8 cellular contexts compared by ENCODE assay signal in the genomic region with DNA sequence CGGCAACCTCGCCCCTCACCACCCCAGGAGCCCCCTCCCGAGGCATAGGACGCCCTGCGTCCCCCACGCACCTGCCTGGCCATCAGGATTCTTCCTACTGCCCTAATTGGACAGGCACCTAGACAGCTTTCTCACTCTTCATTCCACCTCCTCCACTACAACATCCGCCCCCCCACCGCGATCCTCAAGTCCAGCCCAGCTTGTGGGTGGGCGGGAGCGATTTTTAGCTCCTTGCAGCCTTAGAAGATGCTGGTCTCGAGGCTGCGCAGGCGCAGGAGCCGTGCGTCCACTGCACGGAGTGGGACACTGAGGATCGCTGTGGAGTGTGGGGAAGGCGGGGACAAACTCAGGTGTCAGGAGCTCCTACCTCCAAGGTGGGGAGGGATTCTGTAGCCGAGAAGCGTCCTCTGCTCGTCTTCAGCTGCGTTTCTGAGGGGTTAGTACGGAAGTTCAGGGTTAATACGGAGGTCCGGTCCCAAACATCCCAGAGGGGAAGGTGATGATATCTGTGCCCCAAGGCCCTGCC. TPM values are rescaled to one million over a fixed set of nuclear protein-coding genes. Genes with fewer than 3 reads are reported as not detected.
DNase-seq lines count a peak whose midpoint lies in the region; ATAC-seq, FAIRE-seq and TF ChIP-seq lines count a peak whose summit lies in the region.

RTBDN (minus strand) TSS at position 162 of the 526 bp plus-strand sequence. CDS start 4,600 bp downstream, outside the sequence.

- H3K27me3 Mint-ChIP-seq in activated CD4-positive, alpha-beta T cell treated with anti-CD3 and anti-CD28 coated beads for 36 hours: peaks cover 70% of the 10 kb centered on the region
- peaks cover 78 to 95% of the 10 kb centered on the region in 2 donors for H3K27me3 Mint-ChIP-seq in stimulated activated naive B cell treated with anti-CD40 and anti-IgM and Interleukin-4, amounts not matched to agents 10 μg/mL and 1 μg/mL and 100 μg/mL, for 72 hours

- peak; percentile 30 for DNase-seq in activated CD4-positive, alpha-beta T cell treated with anti-CD3 and anti-CD28 coated beads for 36 hours
- no peak for DNase-seq in activated CD4-positive, alpha-beta T cell treated with anti-CD3 and anti-CD28 coated beads for 4 hours
- no peak for DNase-seq in SJCRH30
- no peak for DNase-seq in fibroblast of the aortic adventitia (ENCODE audit: low read depth)
- DNase-seq in stimulated activated naive B cell treated with anti-CD40 and anti-IgM and Interleukin-4, amounts not matched to agents 10 μg/mL and 1 μg/mL and 100 μg/mL, for 72 hours: no peak
- DNase-seq in GM12892 (ENCODE audit: insufficient read length): no peak
- DNase-seq in NCI-H345 (lab: John Stamatoyannopoulos, UW): no peak
- DNase-seq in globus pallidus (ENCODE audit: low spot score): no peak

- no peaks in the 10 kb centered on the region for H3K36me3 ChIP-seq in SJCRH30

- no peak within 1 kb of the TSS for H3K4me3 Mint-ChIP-seq in activated CD4-positive, alpha-beta T cell treated with anti-CD3 and anti-CD28 coated beads for 36 hours
- H3K4me3 Mint-ChIP-seq in stimulated activated naive B cell treated with anti-CD40 and anti-IgM and Interleukin-4, amounts not matched to agents 10 μg/mL and 1 μg/mL and 100 μg/mL, for 72 hours: peak within 1 kb of the TSS; percentile 67 to 73

- H3K36me3 Mint-ChIP-seq in activated CD4-positive, alpha-beta T cell treated with anti-CD3 and anti-CD28 coated beads for 36 hours (ENCODE audit: low read depth): no peaks in the 10 kb centered on the region
- H3K36me3 Mint-ChIP-seq in stimulated activated naive B cell treated with anti-CD40 and anti-IgM and Interleukin-4, amounts not matched to agents 10 μg/mL and 1 μg/mL and 100 μg/mL, for 72 hours: peaks cover 0 to 3% of the 10 kb centered on the region in 2 donors

- CTCF ChIA-PET in activated CD4-positive, alpha-beta T cell treated with anti-CD3 and anti-CD28 coated beads for 36 hours (lab: Charles Lee): interaction anchor here (0.6 to 1.6 kb wide), 6 partner anchors 13 to 551 kb away, joined by 3 to 4 read pairs (median 4); partner anchors contain the start of gene SYCE2

- no peak within 1 kb of the TSS for H3K27ac Mint-ChIP-seq in activated CD4-positive, alpha-beta T cell treated with anti-CD3 and anti-CD28 coated beads for 36 hours
- peak within 1 kb of the TSS; percentile 87 for H3K27ac Mint-ChIP-seq in stimulated activated naive B cell treated with anti-CD40 and anti-IgM and Interleukin-4, amounts not matched to agents 10 μg/mL and 1 μg/mL and 100 μg/mL, for 72 hours

- H3K4me1 Mint-ChIP-seq in activated CD4-positive, alpha-beta T cell treated with anti-CD3 and anti-CD28 coated beads for 36 hours: peaks cover 29% of the 10 kb centered on the region
- H3K4me1 Mint-ChIP-seq in stimulated activated naive B cell treated with anti-CD40 and anti-IgM and Interleukin-4, amounts not matched to agents 10 μg/mL and 1 μg/mL and 100 μg/mL, for 72 hours: peaks cover 31 to 64% of the 10 kb centered on the region in 2 donors

- peaks cover 28% of the 10 kb centered on the region for H3K27me3 ChIP-seq in SJCRH30

- POLR2A ChIA-PET in activated CD4-positive, alpha-beta T cell treated with anti-CD3 and anti-CD28 coated beads for 36 hours (lab: Charles Lee): no interaction called here

- no peak for TF ChIP-seq POLR2A in GM12892 (IDR thresholded peaks at IDR 0.05; ENCODE audit: low read depth, low read length)

- no peak within 1 kb of the TSS for H3K27ac ChIP-seq in SJCRH30

- FAIRE-seq in GM12892 (lab: Jason Lieb, UNC): no peak

- no peak for ATAC-seq in activated CD4-positive, alpha-beta T cell treated with anti-CD3 and anti-CD28 coated beads for 36 hours
- no peak for ATAC-seq in stimulated activated naive B cell treated with anti-CD40 and anti-IgM and Interleukin-4, amounts not matched to agents 10 μg/mL and 1 μg/mL and 100 μg/mL, for 72 hours (replicated peaks)

- no peaks in the 10 kb centered on the region for H3K9me3 ChIP-seq in SJCRH30 (replicated peaks)

- H3K9me3 Mint-ChIP-seq in activated CD4-positive, alpha-beta T cell treated with anti-CD3 and anti-CD28 coated beads for 36 hours (ENCODE audit: low read depth): no peaks in the 10 kb centered on the region
- peaks cover 0 to 2% of the 10 kb centered on the region in 2 donors for H3K9me3 Mint-ChIP-seq in stimulated activated naive B cell treated with anti-CD40 and anti-IgM and Interleukin-4, amounts not matched to agents 10 μg/mL and 1 μg/mL and 100 μg/mL, for 72 hours

- peak within 1 kb of the TSS; percentile 71 for H3K4me3 ChIP-seq in SJCRH30
- peak within 1 kb of the TSS; percentile 48 for H3K4me3 ChIP-seq in fibroblast of the aortic adventitia (ENCODE audit: low read depth, low read length)

- no peaks in the 10 kb centered on the region for H3K4me1 ChIP-seq in SJCRH30

- intact Hi-C loops in activated CD4-positive, alpha-beta T cell treated with anti-CD3 and anti-CD28 coated beads for 36 hours (cut with DNase I, micrococcal nuclease): loop anchor here in 1 of 2 experiments (2.0 kb wide), 1 partner anchor 264 kb away; no protein-coding TSS in a partner anchor

- no peak for TF ChIP-seq CTCF in fibroblast of the aortic adventitia (IDR thresholded peaks at IDR 0.05; ENCODE audit: insufficient read depth, low read length)

RNA-seq across cellular contexts. Expression of gene RTBDN, which starts in this region (rescaled TPM):
- not detected for total RNA-seq in activated CD4-positive, alpha-beta T cell treated with anti-CD3 and anti-CD28 coated beads for 36 hours
- total RNA-seq in SJCRH30 (2014; rRNA removed; shearing (Covaris generic)): 0.45 TPM in 1 of 2 replicates, not detected in the other
- not detected in 2 replicates for total RNA-seq in fibroblast of the aortic adventitia (ENCODE audit: low replicate concordance)
- not detected for polyA plus RNA-seq in GM12892 (2012; ENCODE audit: missing spikeins)

Comparison
In these comparisons a context has a peak if more than half of its experiments do, and no peak if none do; other contexts are left out.
1. Peak in DNase-seq in activated CD4-positive, alpha-beta T cell treated with anti-CD3 and anti-CD28 coated beads for 36 hours; RNA of the gene not detected or under 1 TPM.